Comparison of ENCODE assay signal across 8 cellular contexts in the genomic region with DNA sequence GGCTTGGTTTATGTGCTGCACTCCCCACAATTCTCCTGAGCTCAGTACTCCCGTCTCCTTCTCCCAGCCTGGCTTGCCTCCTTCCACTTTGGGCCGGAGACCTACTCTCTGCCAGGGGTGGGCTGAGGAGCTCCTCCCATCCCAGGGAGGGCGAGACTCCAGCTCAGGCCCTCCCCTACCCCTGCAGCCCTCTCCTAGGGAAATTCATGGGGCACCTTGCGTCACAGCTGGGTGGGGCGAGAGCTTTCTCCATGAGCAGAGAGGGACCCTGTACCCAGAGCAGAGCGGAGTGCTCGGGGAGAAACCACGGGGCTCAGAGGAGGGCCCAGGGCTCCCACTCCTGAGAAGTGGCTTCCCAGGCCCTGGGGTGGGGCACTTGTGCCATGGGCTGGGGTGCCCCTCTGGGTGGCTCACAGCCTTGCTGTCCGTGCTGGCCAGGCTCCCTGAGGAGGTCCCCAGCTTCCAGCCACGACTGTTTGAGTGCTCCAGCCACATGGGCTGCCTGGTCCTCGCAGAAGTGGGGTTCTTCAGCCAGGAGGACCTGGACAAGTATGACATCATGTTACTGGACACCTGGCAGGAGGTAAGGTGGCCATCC. TPM values are rescaled to one million over a fixed set of nuclear protein-coding genes. Genes with fewer than 3 reads are reported as not detected.
A peak's percentile ranks its signal among the peaks of the same experiment; 100 is the strongest.
DNase-seq lines count a peak whose midpoint lies in the region; ATAC-seq, FAIRE-seq and TF ChIP-seq lines count a peak whose summit lies in the region.

No MANE protein-coding gene starts in this region.

- no peaks in the 10 kb centered on the region for H3K9me3 ChIP-seq in CD4-positive, alpha-beta memory T cell (ENCODE audit: control insufficient read depth in 1 of 2, low read length in 2 of 2)

- no peak for TF ChIP-seq CTCF in RWPE1 (conservative IDR thresholded peaks at IDR 0.05; ENCODE audit: low read depth)
- TF ChIP-seq CTCF in progenitor cell of endocrine pancreas (IDR thresholded peaks at IDR 0.05; ENCODE audit: unreplicated experiment): no peak

- CTCF ChIA-PET in CD4-positive, alpha-beta memory T cell (lab: Charles Lee; ENCODE audit: partially characterized antibody): interaction anchor here (0.6 to 7.8 kb wide), 21 partner anchors 9 to 648 kb away, joined by 3 to 146 read pairs (median 4); a partner anchor contains a TSS
- CTCF ChIA-PET in RWPE1 (lab: Yijun Ruan, JAX): interaction anchor here (0.7 to 1.0 kb wide), 3 partner anchors 10 to 148 kb away, joined by 3 to 5 read pairs (median 4); no protein-coding TSS in a partner anchor

- H3K9me3 Mint-ChIP-seq in CD4-positive, alpha-beta memory T cell: no peaks in the 10 kb centered on the region
- H3K9me3 Mint-ChIP-seq in progenitor cell of endocrine pancreas (ENCODE audit: low read depth): no peaks in the 10 kb centered on the region

- in situ Hi-C loops in G401 (cut with HindIII; ENCODE audit: low sequenced_read_pairs): no loop called here

- no peak for FAIRE-seq in RCC 7860 (lab: Jason Lieb, UNC)

- intact Hi-C loops in CD4-positive, alpha-beta memory T cell (cut with micrococcal nuclease): loop anchor here (1.0 kb wide), 2 partner anchors 30 to 36 kb away; no protein-coding TSS in a partner anchor
- intact Hi-C loops in Right ventricle myocardium superior (cut with DNase I): no loop called here

- peak overlapping the region in 5 of 7 donors; percentile 55 to 92 (median 77) for H3K27ac Mint-ChIP-seq in CD4-positive, alpha-beta memory T cell
- H3K27ac Mint-ChIP-seq in progenitor cell of endocrine pancreas: peak overlapping the region; percentile 91

- H3K4me3 Mint-ChIP-seq in CD4-positive, alpha-beta memory T cell: peak overlapping the region in 1 of 8 donors; percentile 52
- H3K4me3 Mint-ChIP-seq in progenitor cell of endocrine pancreas (ENCODE audit: low read depth): no peak overlapping the region

- H3K27me3 Mint-ChIP-seq in CD4-positive, alpha-beta memory T cell: no peaks in the 10 kb centered on the region
- peaks cover 3% of the 10 kb centered on the region for H3K27me3 Mint-ChIP-seq in progenitor cell of endocrine pancreas

- no peak for DNase-seq in CD4-positive, alpha-beta memory T cell
- DNase-seq in RWPE1 (ENCODE audit: low spot score) (no peak), Right ventricle myocardium superior (peak; percentile 78), progenitor cell of endocrine pancreas (ENCODE audit: low spot score, unreplicated experiment) (no peak), G401 (ENCODE audit: low spot score) (no peak), RCC 7860 (ENCODE audit: low spot score) (no peak)

- POLR2A ChIA-PET in CD4-positive, alpha-beta memory T cell (lab: Charles Lee; ENCODE audit: partially characterized antibody): interaction anchor here (0.9 to 4.9 kb wide), 4 partner anchors 20 to 35 kb away, joined by 3 to 48 read pairs (median 8); a partner anchor contains a TSS
- POLR2A ChIA-PET in RWPE1 (lab: Yijun Ruan, JAX; ENCODE audit: low non-redundant PET): no interaction called here

- peaks cover 10% of the 10 kb centered on the region for H3K4me1 ChIP-seq in CD4-positive, alpha-beta memory T cell (ENCODE audit: insufficient read depth, low read length)

- ATAC-seq in Right ventricle myocardium superior (ENCODE audit: poor library complexity) (peak; percentile 42), GM19324 (IDR thresholded peaks at IDR 0.05; ENCODE audit: low FRiP score, unreplicated experiment) (no peak), HG03280 (IDR thresholded peaks at IDR 0.05; ENCODE audit: unreplicated experiment) (no peak)

- peaks cover 15 to 41% (median 28%) of the 10 kb centered on the region in 4 donors for H3K4me1 Mint-ChIP-seq in CD4-positive, alpha-beta memory T cell
- H3K4me1 Mint-ChIP-seq in progenitor cell of endocrine pancreas (ENCODE audit: low read depth): peaks cover 22% of the 10 kb centered on the region

- H3K27ac ChIP-seq in CD4-positive, alpha-beta memory T cell (ENCODE audit: low read depth, low read length): peak overlapping the region; percentile 10
- peak overlapping the region; percentile 58 for H3K27ac ChIP-seq in RWPE1

- no peaks in the 10 kb centered on the region for H3K27me3 ChIP-seq in CD4-positive, alpha-beta memory T cell (ENCODE audit: insufficient read depth, low read length)

- peaks cover 48% of the 10 kb centered on the region for H3K36me3 ChIP-seq in CD4-positive, alpha-beta memory T cell (ENCODE audit: insufficient read depth, low read length)

- H3K36me3 Mint-ChIP-seq in CD4-positive, alpha-beta memory T cell: peaks cover 17 to 53% of the 10 kb centered on the region in 2 donors
- peaks cover 2% of the 10 kb centered on the region for H3K36me3 Mint-ChIP-seq in progenitor cell of endocrine pancreas (ENCODE audit: insufficient read depth)

- no peak overlapping the region for H3K4me3 ChIP-seq in CD4-positive, alpha-beta memory T cell (ENCODE audit: low read length in 2 of 2)

RNA-seq across cellular contexts. Expression of a gene that starts 13.3 kb away (rescaled TPM):
- total RNA-seq in CD4-positive, alpha-beta memory T cell: 10 to 100 TPM; 41.7 to 43.4 TPM
- polyA plus RNA-seq in CD4-positive, alpha-beta memory T cell: 10 to 100 TPM; 13.4 to 18.0 TPM
- total RNA-seq in Right ventricle myocardium superior (4.0 TPM), progenitor cell of endocrine pancreas (6.8 and 7.6 TPM in 2 replicates)
- total RNA-seq in G401 (2014; rRNA removed; shearing (Covaris generic)): 7.1 and 8.2 TPM in 2 replicates

RNA-seq across cellular contexts. Expression of a gene that starts 25.5 kb away (rescaled TPM):
- 10 to 100 TPM; 81.2 to 93.9 TPM for total RNA-seq in CD4-positive, alpha-beta memory T cell
- 10 to 100 TPM; 38.4 to 41.2 TPM for polyA plus RNA-seq in CD4-positive, alpha-beta memory T cell
- 8.5 TPM for total RNA-seq in Right ventricle myocardium superior
- 30.0 and 33.3 TPM in 2 replicates for total RNA-seq in progenitor cell of endocrine pancreas
- total RNA-seq in G401 (2014; rRNA removed; shearing (Covaris generic)): 8.7 and 9.0 TPM in 2 replicates

RNA-seq across cellular contexts. Expression of a gene that starts 35.1 kb away (rescaled TPM):
- total RNA-seq in CD4-positive, alpha-beta memory T cell: 10 to 100 TPM; 13.2 to 15.1 TPM
- polyA plus RNA-seq in CD4-positive, alpha-beta memory T cell: 1 to 10 TPM in 1 of 2 donors, under 1 TPM in 1; 0.49 to 1.3 TPM
- total RNA-seq in Right ventricle myocardium superior (0.16 TPM), progenitor cell of endocrine pancreas (1.3 and 1.8 TPM in 2 replicates)
- total RNA-seq in G401 (2014; rRNA removed; shearing (Covaris generic)): not detected in 2 replicates
